15 cellular contexts compared by ENCODE assay signal in genomic region chr3:28268989-28269388, GRCh38. TPM values are rescaled to one million over a fixed set of nuclear protein-coding genes. Genes with fewer than 3 reads are reported as not detected.
DNase-seq lines count a peak whose midpoint lies in the region; ATAC-seq and TF ChIP-seq lines count a peak whose summit lies in the region.
"Had no signal": no experiment of that assay in that cellular context is flagged by ENCODE, and none has a peak within 500 bp of the region (broad histone marks: within the 10 kb centered on the region; RNA-seq: fewer than 3 reads in every experiment).

No MANE protein-coding gene starts in this region.

- H4K20me1 ChIP-seq in SK-N-SH (ENCODE audit: insufficient read depth) (no peaks in the 10 kb centered on the region), Loucy (ENCODE audit: insufficient read depth, low read length, poor library complexity, severe bottlenecking) (no peaks in the 10 kb centered on the region)

- H3K27me3 ChIP-seq in SK-N-SH (ENCODE audit: insufficient read depth), result no peaks in the 10 kb centered on the region
- H3K27me3 ChIP-seq in Loucy (ENCODE audit: insufficient read depth, low read length, poor library complexity, severe bottlenecking), result no peaks in the 10 kb centered on the region
- H3K27me3 ChIP-seq: dorsolateral prefrontal cortex, gastroesophageal sphincter, transverse colon had no signal

- ATAC-seq in SK-N-SH treated with all-trans-retinoic acid at 6 μM for 48 hours (no peak), HG02588 (IDR thresholded peaks at IDR 0.05; ENCODE audit: unreplicated experiment) (no peak)
- ATAC-seq: gastroesophageal sphincter had no signal

- H3K36me3 ChIP-seq in SK-N-SH (replicated peaks in 1 of 2; ENCODE audit: control insufficient read depth in 1 of 2, insufficient read depth in 2 of 2, low read length in 1 of 2) (peaks cover 18 to 34% of the 10 kb centered on the region in 2 experiments), Loucy (ENCODE audit: insufficient read depth, low read length) (peaks cover 30% of the 10 kb centered on the region; the same call in 1 of the 2 replicates)

- H3K27ac Mint-ChIP-seq in chondrocyte (ENCODE audit: unreplicated experiment) (no peak overlapping the region), progenitor cell of endocrine pancreas (no peak overlapping the region)
- H3K27ac Mint-ChIP-seq: activated CD4-positive, alpha-beta T cell treated with anti-CD3 and anti-CD28 coated beads, Interleukin-2, amount 10 ng/mL, durations not matched to agents 7 days and 5 days; T-helper 1 cell treated with Interleukin-12 subunit alpha and Interleukin-12 subunit beta and Interleukin-4 antibody, amounts not matched to agents 30 μg/mL and 1 μg/mL, for 36 hours had no signal

- H3K36me3 Mint-ChIP-seq in chondrocyte (ENCODE audit: low read depth) (peaks cover 33% of the 10 kb centered on the region), progenitor cell of endocrine pancreas (ENCODE audit: insufficient read depth) (peaks cover 39% of the 10 kb centered on the region)

- H3K4me3 ChIP-seq in SK-N-SH (ENCODE audit: low read depth in 2 of 2, low read length in 1 of 2), result no peak overlapping the region
- no peak overlapping the region for H3K4me3 ChIP-seq in Loucy (ENCODE audit: low read length, poor library complexity, severe bottlenecking)
- H3K4me3 ChIP-seq: dorsolateral prefrontal cortex, gastroesophageal sphincter, transverse colon had no signal

- H3K4me3 Mint-ChIP-seq in chondrocyte (ENCODE audit: unreplicated experiment), result no peak overlapping the region
- no peak overlapping the region for H3K4me3 Mint-ChIP-seq in progenitor cell of endocrine pancreas (ENCODE audit: low read depth)
- H3K4me3 Mint-ChIP-seq: activated CD4-positive, alpha-beta T cell treated with anti-CD3 and anti-CD28 coated beads, Interleukin-2, amount 10 ng/mL, durations not matched to agents 7 days and 5 days; T-helper 1 cell treated with Interleukin-12 subunit alpha and Interleukin-12 subunit beta and Interleukin-4 antibody, amounts not matched to agents 30 μg/mL and 1 μg/mL, for 36 hours had no signal

- H3K4me2 ChIP-seq in SK-N-SH, result no peak overlapping the region
- H3K4me2 ChIP-seq in Loucy (ENCODE audit: low read depth, low read length, poor library complexity, severe bottlenecking), result no peak overlapping the region

- H2AFZ ChIP-seq in SK-N-SH (ENCODE audit: low read depth) (no peak overlapping the region), Loucy (ENCODE audit: low read length) (no peak overlapping the region)

- no peaks in the 10 kb centered on the region for H3K9me3 ChIP-seq in SK-N-SH
- no peaks in the 10 kb centered on the region for H3K9me3 ChIP-seq in Loucy (ENCODE audit: insufficient read depth, low read depth, low read length)

- peak; percentile 44 for TF ChIP-seq CTCF in SK-N-SH (IDR thresholded peaks at IDR 0.05)
- peak; percentile 71 for TF ChIP-seq CTCF in Loucy (conservative IDR thresholded peaks at IDR 0.05; ENCODE audit: low read length)
- peak; percentile 40 for TF ChIP-seq CTCF in chondrocyte (IDR thresholded peaks at IDR 0.05)
- TF ChIP-seq CTCF in progenitor cell of endocrine pancreas (IDR thresholded peaks at IDR 0.05; ENCODE audit: unreplicated experiment), result peak; percentile 30

- H3K27ac ChIP-seq in SK-N-SH (ENCODE audit: low read depth in 2 of 2, low read length in 1 of 2), result no peak overlapping the region
- H3K27ac ChIP-seq: dorsolateral prefrontal cortex, gastroesophageal sphincter had no signal

- POLR2A ChIA-PET in SK-N-SH (lab: Yijun Ruan, JAX), result no interaction called here

- CTCF ChIA-PET in SK-N-SH (lab: Yijun Ruan, JAX), result interaction anchor here (1.3 to 1.7 kb wide), 3 partner anchors 9 to 14 kb away, joined by 3 to 5 read pairs (median 5); no protein-coding TSS in a partner anchor

- H3K4me1 Mint-ChIP-seq in chondrocyte (ENCODE audit: low read depth), result no peaks in the 10 kb centered on the region
- peaks cover 3% of the 10 kb centered on the region for H3K4me1 Mint-ChIP-seq in progenitor cell of endocrine pancreas (ENCODE audit: low read depth)

- H3K79me2 ChIP-seq in SK-N-SH (ENCODE audit: insufficient read depth) (peaks cover 5% of the 10 kb centered on the region; the same call in 1 of the 2 replicates), Loucy (ENCODE audit: insufficient read depth, low read length) (no peaks in the 10 kb centered on the region)

- no peaks in the 10 kb centered on the region for H3K9me2 ChIP-seq in SK-N-SH
- H3K9me2 ChIP-seq in Loucy (replicated peaks; ENCODE audit: low read depth, low read length), result no peaks in the 10 kb centered on the region

- DNase-seq in SK-N-SH, result no peak
- no peak for DNase-seq in chondrocyte (ENCODE audit: low spot score)
- no peak for DNase-seq in progenitor cell of endocrine pancreas (ENCODE audit: low spot score, unreplicated experiment)
- DNase-seq in activated CD4-positive, alpha-beta T cell treated with anti-CD3 and anti-CD28 coated beads, Interleukin-2, amount 50 U/mL, for 4 hours, result no peak
- DNase-seq in NCI-H1092 treated with DMSO at 0.1 percent for 48 hours (lab: John Stamatoyannopoulos, UW), result no peak
- DNase-seq: activated CD4-positive, alpha-beta T cell treated with anti-CD3 and anti-CD28 coated beads, Interleukin-2, amount 10 ng/mL, durations not matched to agents 7 days and 5 days; DMS153; dorsolateral prefrontal cortex; NCI-H2171 treated with DMSO at 0.1 percent for 48 hours had no signal

- H3K9me3 Mint-ChIP-seq in chondrocyte (ENCODE audit: low read depth), result peaks cover 23% of the 10 kb centered on the region
- peaks cover 22% of the 10 kb centered on the region for H3K9me3 Mint-ChIP-seq in progenitor cell of endocrine pancreas (ENCODE audit: low read depth)

- TF ChIP-seq EP300 in SK-N-SH (IDR thresholded peaks at IDR 0.05; ENCODE audit: borderline replicate concordance in 1 of 2, low read depth in 1 of 2, low read length in 1 of 2), result no peak

- H3F3A ChIP-seq in SK-N-SH (replicated peaks; ENCODE audit: insufficient read depth), result no peaks in the 10 kb centered on the region
- H3F3A ChIP-seq in Loucy (ENCODE audit: low read depth), result no peaks in the 10 kb centered on the region

- H3K4me1 ChIP-seq in SK-N-SH (ENCODE audit: control insufficient read depth in 1 of 2, insufficient read depth in 2 of 2, low read depth in 1 of 2, low read length in 1 of 2), result no peaks in the 10 kb centered on the region
- H3K4me1 ChIP-seq in Loucy (ENCODE audit: insufficient read depth, low read length, poor library complexity, severe bottlenecking), result no peaks in the 10 kb centered on the region
- H3K4me1 ChIP-seq: gastroesophageal sphincter had no signal

- H3K27me3 Mint-ChIP-seq in chondrocyte (ENCODE audit: low read depth) (no peaks in the 10 kb centered on the region), progenitor cell of endocrine pancreas (no peaks in the 10 kb centered on the region)
- H3K27me3 Mint-ChIP-seq: activated CD4-positive, alpha-beta T cell treated with anti-CD3 and anti-CD28 coated beads, Interleukin-2, amount 10 ng/mL, durations not matched to agents 7 days and 5 days had no signal

- TF ChIP-seq RAD21 in SK-N-SH (IDR thresholded peaks at IDR 0.05; ENCODE audit: low read length), result no peak

- WGBS in SK-N-SH (ENCODE audit: low lambda C conversion rate), result 71% methylated on average over 1 of the region's 1 CpG

- no peak overlapping the region for H3K9ac ChIP-seq in SK-N-SH
- H3K9ac ChIP-seq in Loucy (ENCODE audit: low read depth, low read length, poor library complexity, severe bottlenecking), result no peak overlapping the region

TF ChIP-seq in SK-N-SH, 30 proteins besides CTCF, POLR2A, EP300 and RAD21 (continues in another document):
- TF ChIP-seq RCOR1 (IDR thresholded peaks at IDR 0.05; ENCODE audit: low read length) (no peak), MEF2A (IDR thresholded peaks at IDR 0.05; ENCODE audit: borderline replicate concordance, low read depth) (no peak), FOXJ3 (CRISPR knock-in tag; IDR thresholded peaks at IDR 0.05) (no peak), TEAD4 (IDR thresholded peaks at IDR 0.05; ENCODE audit: borderline replicate concordance, insufficient read depth) (no peak), NFIC (IDR thresholded peaks at IDR 0.05; ENCODE audit: borderline replicate concordance) (no peak), PBX3 (IDR thresholded peaks at IDR 0.05) (no peak), RFX5 (IDR thresholded peaks at IDR 0.05; ENCODE audit: low read length) (no peak)

TF ChIP-seq in SK-N-SH treated with all-trans-retinoic acid at 6 μM for 48 hours, 23 proteins besides CTCF, POLR2A, EP300 and RAD21:
- TF ChIP-seq GLIS3 (CRISPR knock-in tag; IDR thresholded peaks at IDR 0.05) (no peak), TCF4 (CRISPR knock-in tag; IDR thresholded peaks at IDR 0.05; ENCODE audit: borderline replicate concordance) (no peak), RARB (CRISPR knock-in tag; IDR thresholded peaks at IDR 0.05) (no peak)

RNA-seq across cellular contexts. Expression of gene CMC1, which starts 27.6 kb away (rescaled TPM):
- polyA plus RNA-seq in SK-N-SH (2012; rRNA removed), result 21.4 and 24.1 TPM in 2 replicates
- polyA plus RNA-seq in SK-N-SH (2012; cell fraction: cytosol; rRNA removed), result 29.3 and 37.8 TPM in 2 replicates
- polyA plus RNA-seq in SK-N-SH (2012; cell fraction: nucleus; rRNA removed), result 13.1 and 14.3 TPM in 2 replicates
- total RNA-seq in chondrocyte (9.4 to 14.4 TPM (median 13.4 TPM) in 3 replicates), progenitor cell of endocrine pancreas (14.3 and 16.2 TPM in 2 replicates)
